Comparison of ENCODE assay signal across 11 cellular contexts in the genomic region with DNA sequence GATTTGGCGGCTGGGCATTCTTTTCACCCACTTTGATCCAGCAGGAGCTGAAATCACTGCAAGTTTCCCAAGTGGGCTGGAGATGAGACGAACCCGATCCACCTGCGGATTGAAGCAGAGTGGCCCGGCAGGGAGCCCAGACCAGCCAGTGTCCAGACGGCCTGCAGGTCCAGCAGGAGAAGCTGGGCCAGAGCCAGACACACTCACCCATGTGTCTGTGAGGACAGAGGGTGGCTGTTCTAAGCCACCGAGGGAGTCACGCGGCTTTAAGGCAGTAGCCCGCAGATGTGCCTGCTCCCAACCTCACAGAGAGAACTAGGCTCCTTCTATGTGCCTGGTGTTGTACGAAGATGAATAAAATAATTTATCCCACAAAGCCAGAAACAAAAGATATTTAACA.
A peak's percentile ranks its signal among the peaks of the same experiment; 100 is the strongest.
DNase-seq lines count a peak whose midpoint lies in the region; ATAC-seq and TF ChIP-seq lines count a peak whose summit lies in the region.
"Had no signal": no experiment of that assay in that cellular context is flagged by ENCODE, and none has a peak within 500 bp of the region (broad histone marks: within the 10 kb centered on the region; RNA-seq: fewer than 3 reads in every experiment).

No MANE protein-coding gene starts in this region.

- peak; percentile 3 for DNase-seq in RPMI7951 (ENCODE audit: low read depth)
- peak; percentile 36 for DNase-seq in globus pallidus (ENCODE audit: low spot score)
- peak; percentile 61 for DNase-seq in medulla oblongata (ENCODE audit: extremely low spot score)
- DNase-seq in superior temporal gyrus (ENCODE audit: extremely low spot score): peak; percentile 27
- no peak for DNase-seq in NCI-H345 (lab: John Stamatoyannopoulos, UW)
- no peak for DNase-seq in NCI-H524 treated with DMSO at 0.1 percent for 48 hours (lab: John Stamatoyannopoulos, UW)
- no peak for DNase-seq in mucosa of descending colon
- DNase-seq: Caco-2; CD4-positive, alpha-beta T cell; H9 had no signal

- H3K9me3 ChIP-seq in mucosa of descending colon: no peaks in the 10 kb centered on the region
- H3K9me3 ChIP-seq: Caco-2 had no signal

- H3K4me3 ChIP-seq in mucosa of descending colon: no peak overlapping the region

- no peaks in the 10 kb centered on the region for H3K4me1 ChIP-seq in mucosa of descending colon (ENCODE audit: low read depth)
- H3K4me1 ChIP-seq: Caco-2 had no signal

- H3K36me3 ChIP-seq in mucosa of descending colon (ENCODE audit: low read depth): no peaks in the 10 kb centered on the region

- no peak for ATAC-seq in mucosa of descending colon
- ATAC-seq: HepG2 had no signal

- no peak for TF ChIP-seq CTCF in mucosa of descending colon (IDR thresholded peaks at IDR 0.05)

- intact Hi-C loops in mucosa of descending colon (cut with DNase I, micrococcal nuclease): no loop called here

Comparison
In these comparisons a context has a peak if more than half of its experiments do, and no peak if none do; other contexts are left out.
1. DNase-seq: peak in RPMI7951 (single experiment), globus pallidus (single experiment), medulla oblongata (single experiment) and superior temporal gyrus (single experiment); none in NCI-H345 (single experiment), NCI-H524 treated with DMSO at 0.1 percent for 48 hours (single experiment) and mucosa of descending colon (0 of 3).